ENCODE assay signal across 8 cellular contexts in genomic region chr9:137046094-137046787, GRCh38. TPM values are rescaled to one million over a fixed set of nuclear protein-coding genes. Genes with fewer than 3 reads are reported as not detected.
A peak's percentile ranks its signal among the peaks of the same experiment; 100 is the strongest.
DNase-seq lines count a peak whose midpoint lies in the region; ATAC-seq and TF ChIP-seq lines count a peak whose summit lies in the region.

Gene NPDC1 (minus strand): TSS chr9:137046177. CDS start chr9:137045989, 188 bp downstream.

- H3F3A ChIP-seq in MM.1S (ENCODE audit: insufficient read depth, low read length), result no peaks in the 10 kb centered on the region

- no peaks in the 10 kb centered on the region for H3K9me3 Mint-ChIP-seq in activated naive CD8-positive, alpha-beta T cell treated with anti-CD3 and anti-CD28 coated beads, Interleukin-2, amount 10 ng/mL, durations not matched to agents 7 days and 5 days

- no peaks in the 10 kb centered on the region for H3K4me1 ChIP-seq in MM.1S (ENCODE audit: low read length)
- peaks cover 8% of the 10 kb centered on the region for H3K4me1 ChIP-seq in ovary (ENCODE audit: insufficient read depth)
- H3K4me1 ChIP-seq in thymus (ENCODE audit: control insufficient read depth, insufficient read depth, low read length), result no peaks in the 10 kb centered on the region

- no peaks in the 10 kb centered on the region for H3K36me3 Mint-ChIP-seq in activated naive CD8-positive, alpha-beta T cell treated with anti-CD3 and anti-CD28 coated beads, Interleukin-2, amount 10 ng/mL, durations not matched to agents 7 days and 5 days

- peaks cover 86% of the 10 kb centered on the region for H3K27me3 ChIP-seq in MM.1S (replicated peaks; ENCODE audit: insufficient read depth, low read length)
- H3K27me3 ChIP-seq in ovary, result peaks cover 6% of the 10 kb centered on the region
- peaks cover 77% of the 10 kb centered on the region for H3K27me3 ChIP-seq in thymus (ENCODE audit: control insufficient read depth, insufficient read depth)

- no peaks in the 10 kb centered on the region for H3K9me2 ChIP-seq in MM.1S (replicated peaks; ENCODE audit: insufficient read depth, low read length)

- peak; percentile 37 for DNase-seq in GM04504 (ENCODE audit: low read depth)
- peak; percentile 88 for DNase-seq in MM.1S
- DNase-seq in activated naive CD8-positive, alpha-beta T cell treated with anti-CD3 and anti-CD28 coated beads, Interleukin-2, amount 10 ng/mL, durations not matched to agents 7 days and 5 days, result peak; percentile 86
- peak; percentile 88 for DNase-seq in Right ventricle myocardium inferior (ENCODE audit: missing footprints)
- DNase-seq in ovary, result peak; percentile 53 to 83 (median 77)

- TF ChIP-seq POLR2A in ovary (IDR thresholded peaks at IDR 0.05), result no peak

- H4K20me1 ChIP-seq in MM.1S (ENCODE audit: insufficient read depth, low read length), result no peaks in the 10 kb centered on the region

- peaks cover 10% of the 10 kb centered on the region for H3K4me1 Mint-ChIP-seq in activated naive CD8-positive, alpha-beta T cell treated with anti-CD3 and anti-CD28 coated beads, Interleukin-2, amount 10 ng/mL, durations not matched to agents 7 days and 5 days

- no peak within 1 kb of the TSS for H3K27ac ChIP-seq in MM.1S (ENCODE audit: low read length)
- H3K27ac ChIP-seq in ovary, result peak within 1 kb of the TSS in 1 of 2 donors; percentile 34
- H3K27ac ChIP-seq in thymus (ENCODE audit: low read depth), result no peak within 1 kb of the TSS

- no peak within 1 kb of the TSS for H3K4me3 ChIP-seq in MM.1S (ENCODE audit: low read length)
- peak within 1 kb of the TSS; percentile 54 for H3K4me3 ChIP-seq in ovary
- peak within 1 kb of the TSS; percentile 38 for H3K4me3 ChIP-seq in thymus (ENCODE audit: low read length)

- no peak within 1 kb of the TSS for H2AFZ ChIP-seq in MM.1S (ENCODE audit: low read length)

- peak; percentile 80 for TF ChIP-seq CTCF in MM.1S (IDR thresholded peaks at IDR 0.05; ENCODE audit: low read length)
- TF ChIP-seq CTCF in ovary (IDR thresholded peaks at IDR 0.05), result peak; percentile 38 to 77 (median 76)

- no peak within 1 kb of the TSS for H3K9ac ChIP-seq in MM.1S (ENCODE audit: low read length)

- ATAC-seq in SK-N-SH treated with all-trans-retinoic acid at 6 μM for 48 hours (peak; percentile 79), Right ventricle myocardium inferior (peak; percentile 68), HG03039 (IDR thresholded peaks at IDR 0.05; ENCODE audit: unreplicated experiment) (no peak)
- ATAC-seq in activated naive CD8-positive, alpha-beta T cell treated with anti-CD3 and anti-CD28 coated beads, Interleukin-2, amount 10 ng/mL, durations not matched to agents 7 days and 5 days (ENCODE audit: low read depth), result peak; percentile 67

- WGBS in ovary, 3 donors, result 0 to 1% (median 0%) methylated on average over 36 to 56 of the region's 56 CpGs
- WGBS in thymus, result under 1% methylated on average over 56 of the region's 56 CpGs

- POLR2A ChIA-PET in activated naive CD8-positive, alpha-beta T cell treated with anti-CD3 and anti-CD28 coated beads, Interleukin-2, amount 10 ng/mL, durations not matched to agents 7 days and 5 days (lab: Charles Lee), result interaction anchor here (0.6 to 1.5 kb wide), 9 partner anchors 9 to 190 kb away, joined by 3 to 7 read pairs (median 4); partner anchors contain the start of gene SAPCD2

- H3K4me2 ChIP-seq in MM.1S (ENCODE audit: low read depth, low read length), result no peak within 1 kb of the TSS

- no peaks in the 10 kb centered on the region for H3K79me2 ChIP-seq in MM.1S (ENCODE audit: low read length)

- no peak within 1 kb of the TSS for H3K27ac Mint-ChIP-seq in activated naive CD8-positive, alpha-beta T cell treated with anti-CD3 and anti-CD28 coated beads, Interleukin-2, amount 10 ng/mL, durations not matched to agents 7 days and 5 days

- peaks cover 32% of the 10 kb centered on the region for H3K27me3 Mint-ChIP-seq in activated naive CD8-positive, alpha-beta T cell treated with anti-CD3 and anti-CD28 coated beads, Interleukin-2, amount 10 ng/mL, durations not matched to agents 7 days and 5 days

- no peak for TF ChIP-seq EP300 in ovary (IDR thresholded peaks at IDR 0.05)

- H3K4me3 Mint-ChIP-seq in activated naive CD8-positive, alpha-beta T cell treated with anti-CD3 and anti-CD28 coated beads, Interleukin-2, amount 10 ng/mL, durations not matched to agents 7 days and 5 days, result peak within 1 kb of the TSS; percentile 71

- intact Hi-C loops in Right ventricle myocardium inferior (cut with DNase I), result loop anchor here (1.0 kb wide), 1 partner anchor 18 kb away; no protein-coding TSS in a partner anchor
- intact Hi-C loops in ovary (cut with DNase I), result no loop called here

- no peaks in the 10 kb centered on the region for H3K36me3 ChIP-seq in MM.1S (replicated peaks; ENCODE audit: insufficient read depth, low read length)
- H3K36me3 ChIP-seq in ovary, result no peaks in the 10 kb centered on the region
- H3K36me3 ChIP-seq in thymus (ENCODE audit: control insufficient read depth, insufficient read depth), result no peaks in the 10 kb centered on the region

- H3K9me3 ChIP-seq in MM.1S (replicated peaks; ENCODE audit: insufficient read depth, low read length) (no peaks in the 10 kb centered on the region), ovary (no peaks in the 10 kb centered on the region), thymus (ENCODE audit: control insufficient read depth) (peaks cover 2% of the 10 kb centered on the region)

TF ChIP-seq in SK-N-SH treated with all-trans-retinoic acid at 6 μM for 48 hours, 23 proteins besides CTCF, POLR2A, EP300 and RAD21:
- TF ChIP-seq, protein P1, sequence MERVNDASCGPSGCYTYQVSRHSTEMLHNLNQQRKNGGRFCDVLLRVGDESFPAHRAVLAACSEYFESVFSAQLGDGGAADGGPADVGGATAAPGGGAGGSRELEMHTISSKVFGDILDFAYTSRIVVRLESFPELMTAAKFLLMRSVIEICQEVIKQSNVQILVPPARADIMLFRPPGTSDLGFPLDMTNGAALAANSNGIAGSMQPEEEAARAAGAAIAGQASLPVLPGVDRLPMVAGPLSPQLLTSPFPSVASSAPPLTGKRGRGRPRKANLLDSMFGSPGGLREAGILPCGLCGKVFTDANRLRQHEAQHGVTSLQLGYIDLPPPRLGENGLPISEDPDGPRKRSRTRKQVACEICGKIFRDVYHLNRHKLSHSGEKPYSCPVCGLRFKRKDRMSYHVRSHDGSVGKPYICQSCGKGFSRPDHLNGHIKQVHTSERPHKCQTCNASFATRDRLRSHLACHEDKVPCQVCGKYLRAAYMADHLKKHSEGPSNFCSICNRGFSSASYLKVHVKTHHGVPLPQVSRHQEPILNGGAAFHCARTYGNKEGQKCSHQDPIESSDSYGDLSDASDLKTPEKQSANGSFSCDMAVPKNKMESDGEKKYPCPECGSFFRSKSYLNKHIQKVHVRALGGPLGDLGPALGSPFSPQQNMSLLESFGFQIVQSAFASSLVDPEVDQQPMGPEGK (CRISPR knock-in tag; IDR thresholded peaks at IDR 0.05; ENCODE audit: borderline replicate concordance), result no peak
- TF ChIP-seq ZFP3 (CRISPR knock-in tag; IDR thresholded peaks at IDR 0.05), result 0 out of 2 replicates have a peak, but pooled peaks have one; percentile 29

RNA-seq across cellular contexts. Expression of gene NPDC1, which starts in this region (rescaled TPM):
- 10 to 100 TPM; 22.4 to 27.0 TPM for total RNA-seq in activated naive CD8-positive, alpha-beta T cell treated with anti-CD3 and anti-CD28 coated beads, Interleukin-2, amount 10 ng/mL, durations not matched to agents 7 days and 5 days
- 69.0 TPM for total RNA-seq in Right ventricle myocardium inferior
- 100 to 1,000 TPM in 2 of 7 donors, 10 to 100 TPM in 5; 22.3 to 112 (median 49.9) TPM for total RNA-seq in ovary
- 10 to 100 TPM in 1 of 2 donors, 1 to 10 TPM in 1; 2.1 to 67.9 TPM for polyA plus RNA-seq in ovary
- polyA plus RNA-seq in thymus, result 71.1 TPM

Comparison
In these comparisons a context has a peak if more than half of its experiments do, and no peak if none do; other contexts are left out.
1. DNase-seq: peak in every context shown above with its lines; median percentile 88 in MM.1S; 88 in Right ventricle myocardium inferior; 86 in activated naive CD8-positive, alpha-beta T cell treated with anti-CD3 and anti-CD28 coated beads, Interleukin-2, amount 10 ng/mL, durations not matched to agents 7 days and 5 days; 77 in ovary; 37 in GM04504.